14 cellular contexts compared by ENCODE assay signal in the genomic region with DNA sequence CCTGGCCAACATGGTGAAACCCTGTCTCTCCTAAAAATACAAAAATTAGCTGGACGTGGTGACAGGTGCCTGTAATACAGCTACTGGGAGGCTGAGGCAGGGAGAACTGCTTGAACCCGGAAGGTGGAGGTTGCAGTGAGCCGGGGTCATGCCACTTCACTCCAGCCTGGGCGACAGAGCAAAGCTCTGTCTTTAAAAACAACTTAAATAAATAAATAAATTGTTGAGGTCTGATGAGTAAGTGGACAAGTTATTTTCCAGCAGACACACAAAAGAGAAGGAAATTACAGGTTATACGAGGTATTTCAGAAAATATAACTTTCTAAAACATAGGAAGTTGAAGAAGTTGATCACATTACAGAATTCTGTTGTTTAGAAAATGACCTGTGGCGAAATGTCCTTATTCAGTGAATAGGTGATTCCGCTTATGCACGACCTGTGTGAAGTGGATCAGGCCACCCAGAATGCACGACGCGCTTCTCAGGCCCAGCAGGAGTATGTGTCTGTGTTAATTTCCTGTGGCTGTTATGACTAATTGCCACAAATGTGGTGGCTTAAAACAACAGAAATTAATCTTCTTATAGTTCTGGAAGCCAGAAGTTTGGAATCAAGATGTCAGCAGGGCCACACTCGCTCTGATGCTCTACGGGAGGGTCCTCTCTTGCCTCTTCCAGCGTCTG. TPM values are rescaled to one million over a fixed set of nuclear protein-coding genes. Genes with fewer than 3 reads are reported as not detected.
DNase-seq lines count a peak whose midpoint lies in the region; ATAC-seq and TF ChIP-seq lines count a peak whose summit lies in the region.
"Had no signal": no experiment of that assay in that cellular context is flagged by ENCODE, and none has a peak within 500 bp of the region (broad histone marks: within the 10 kb centered on the region; RNA-seq: fewer than 3 reads in every experiment).

No MANE protein-coding gene starts in this region.

- TF ChIP-seq EP300 in upper lobe of left lung (IDR thresholded peaks at IDR 0.05) = no peak

- H3K27ac ChIP-seq in upper lobe of left lung = no peak overlapping the region
- H3K27ac ChIP-seq: gastrocnemius medialis, neutrophil, WERI-Rb-1 had no signal

- H3K27me3 ChIP-seq in upper lobe of left lung = no peaks in the 10 kb centered on the region
- H3K27me3 ChIP-seq: gastrocnemius medialis, neutrophil had no signal

- no peak for ATAC-seq in upper lobe of left lung (ENCODE audit: low FRiP score in 2 of 2)
- ATAC-seq in effector memory CD8-positive, alpha-beta T cell (replicated peaks) = no peak
- ATAC-seq: gastrocnemius medialis had no signal

- peak; percentile 41 for DNase-seq in EH (ENCODE audit: low read depth)
- DNase-seq in LHCN-M2 (ENCODE audit: low read depth) = peak; percentile 58
- peak; percentile 19 for DNase-seq in amniotic epithelial cell (ENCODE audit: low read depth)
- peak; percentile 58 for DNase-seq in kidney tubule cell (ENCODE audit: low spot score)
- DNase-seq in GM13977 (ENCODE audit: low spot score) = no peak
- no peak for DNase-seq in upper lobe of left lung
- DNase-seq in effector memory CD8-positive, alpha-beta T cell = no peak
- DNase-seq: gastrocnemius medialis; NCI-H1105; stimulated activated CD4-positive, alpha-beta T cell treated with anti-CD3 and anti-CD28 coated beads, Interleukin-4, amount 100 ng/mL, for 4 hours had no signal

- no peak for TF ChIP-seq POLR2A in upper lobe of left lung (IDR thresholded peaks at IDR 0.05)

- H3K4me3 Mint-ChIP-seq in effector memory CD8-positive, alpha-beta T cell = no peak overlapping the region
- H3K4me3 Mint-ChIP-seq: brain, type B pancreatic cell had no signal

- 81 to 88% methylated on average over 14 of the region's 14 CpGs for WGBS in upper lobe of left lung, 2 donors

- peaks cover 0 to 20% (median 2%) of the 10 kb centered on the region in 4 donors for H3K36me3 ChIP-seq in upper lobe of left lung
- H3K36me3 ChIP-seq: gastrocnemius medialis, neutrophil, WERI-Rb-1 had no signal

- H3K36me3 Mint-ChIP-seq in effector memory CD8-positive, alpha-beta T cell (ENCODE audit: insufficient read depth) = peaks cover 16% of the 10 kb centered on the region
- H3K36me3 Mint-ChIP-seq: brain, type B pancreatic cell had no signal

- H3K27me3 Mint-ChIP-seq in effector memory CD8-positive, alpha-beta T cell = no peaks in the 10 kb centered on the region
- H3K27me3 Mint-ChIP-seq: brain had no signal

- H3K27ac Mint-ChIP-seq in effector memory CD8-positive, alpha-beta T cell = peak overlapping the region in 1 of 2 donors; percentile 62
- H3K27ac Mint-ChIP-seq: brain, type B pancreatic cell had no signal

- no peak for TF ChIP-seq CTCF in GM13977 (IDR thresholded peaks at IDR 0.05; ENCODE audit: extremely low read depth, insufficient read depth, missing control alignments)
- TF ChIP-seq CTCF in upper lobe of left lung (IDR thresholded peaks at IDR 0.05) = no peak

- no peaks in the 10 kb centered on the region for H3K4me1 ChIP-seq in upper lobe of left lung
- H3K4me1 ChIP-seq: gastrocnemius medialis had no signal

- H3K4me1 Mint-ChIP-seq in effector memory CD8-positive, alpha-beta T cell (ENCODE audit: low read depth in 2 of 2) = peaks cover 0 to 2% of the 10 kb centered on the region in 2 donors

- H3K9me3 ChIP-seq in upper lobe of left lung = no peaks in the 10 kb centered on the region
- H3K9me3 ChIP-seq: gastrocnemius medialis, neutrophil had no signal

- no peaks in the 10 kb centered on the region for H3K9me3 Mint-ChIP-seq in effector memory CD8-positive, alpha-beta T cell
- H3K9me3 Mint-ChIP-seq: type B pancreatic cell had no signal

- no peak overlapping the region for H3K4me3 ChIP-seq in upper lobe of left lung
- H3K4me3 ChIP-seq: gastrocnemius medialis had no signal

- in situ Hi-C loops in GM13977 (cut with MboI; ENCODE audit: low pct_unique_long_range_greater_than_20kb, low sequenced_read_pairs, unreplicated experiment) = no loop called here

RNA-seq across cellular contexts. Expression of a gene that starts 38.0 kb away (rescaled TPM):
- total RNA-seq in LHCN-M2 (2014; rRNA removed) (0.11 and 0.32 TPM in 2 replicates), upper lobe of left lung (10 to 100 TPM in 4 of 6 donors, 1 to 10 TPM in 2; 8.2 to 37.1 (median 15.4) TPM)
- 0.07 TPM for polyA plus RNA-seq in LHCN-M2 (2012)

RNA-seq across cellular contexts. Expression of a gene that starts 39.2 kb away (rescaled TPM):
- total RNA-seq in LHCN-M2 (2014; rRNA removed) (14.0 and 14.6 TPM in 2 replicates), upper lobe of left lung (10 to 100 TPM; 62.7 to 98.5 (median 79.5) TPM)
- 9.5 TPM for polyA plus RNA-seq in LHCN-M2 (2012)

Comparison
In these comparisons a context has a peak if more than half of its experiments do, and no peak if none do; other contexts are left out.
1. DNase-seq: peak in EH (single experiment), LHCN-M2 (single experiment), amniotic epithelial cell (single experiment) and kidney tubule cell (single experiment); none in GM13977 (single experiment), upper lobe of left lung (0 of 2) and effector memory CD8-positive, alpha-beta T cell (0 of 3).